In genomic region chr3:39705351-39705900, GRCh38 we compare ENCODE assay signal across 33 cellular contexts.
DNase-seq lines count a peak whose midpoint lies in the region; FAIRE-seq and TF ChIP-seq lines count a peak whose summit lies in the region.
"Had no signal": no experiment of that assay in that cellular context is flagged by ENCODE, and none has a peak within 500 bp of the region (broad histone marks: within the 10 kb centered on the region; RNA-seq: fewer than 3 reads in every experiment).

No MANE protein-coding gene starts in this region.

- no peaks in the 10 kb centered on the region for H3K79me2 ChIP-seq in SK-N-SH (ENCODE audit: insufficient read depth)
- no peaks in the 10 kb centered on the region for H3K79me2 ChIP-seq in OCI-LY7 (ENCODE audit: insufficient read depth, low read depth, low read length)

- H2AFZ ChIP-seq in SK-N-SH (ENCODE audit: low read depth) (peak overlapping the region; percentile 48; the same call in 1 of the 2 replicates), OCI-LY7 (ENCODE audit: low read length) (no peak overlapping the region)

- peak in 1 of 2 experiments; percentile 24; a peak in 1 of 4 replicates for TF ChIP-seq EP300 in SK-N-SH (IDR thresholded peaks at IDR 0.05; ENCODE audit: borderline replicate concordance in 1 of 2, low read depth in 1 of 2, low read length in 1 of 2)

- POLR2A ChIA-PET in SK-N-SH (lab: Yijun Ruan, JAX) = no interaction called here
- POLR2A ChIA-PET in activated CD4-positive, alpha-beta T cell treated with anti-CD3 and anti-CD28 coated beads, Interleukin-2, amount 10 ng/mL, durations not matched to agents 7 days and 5 days (lab: Charles Lee) = interaction anchor here (0.7 kb wide), 1 partner anchor 107 kb away, joined by 6 read pairs; no protein-coding TSS in a partner anchor
- POLR2A ChIA-PET in OCI-LY7 (lab: Charles Lee) = no interaction called here

- H3K27me3 ChIP-seq in SK-N-SH (ENCODE audit: insufficient read depth) = no peaks in the 10 kb centered on the region
- H3K27me3 ChIP-seq: brain microvascular endothelial cell, heart right ventricle, upper lobe of left lung had no signal

- H3K9ac ChIP-seq in SK-N-SH = no peak overlapping the region

- H3K4me1 Mint-ChIP-seq in activated CD4-positive, alpha-beta T cell treated with anti-CD3 and anti-CD28 coated beads, Interleukin-2, amount 10 ng/mL, durations not matched to agents 7 days and 5 days = no peaks in the 10 kb centered on the region
- H3K4me1 Mint-ChIP-seq: T-helper 17 cell had no signal

- H3K36me3 ChIP-seq in SK-N-SH (replicated peaks in 1 of 2; ENCODE audit: control insufficient read depth in 1 of 2, insufficient read depth in 2 of 2, low read length in 1 of 2) = no peaks in the 10 kb centered on the region
- H3K36me3 ChIP-seq in OCI-LY7 (ENCODE audit: insufficient read depth, low read length) = no peaks in the 10 kb centered on the region
- H3K36me3 ChIP-seq: brain microvascular endothelial cell, heart right ventricle, lower lobe of right lung, upper lobe of left lung had no signal

- H3K27ac Mint-ChIP-seq in activated CD4-positive, alpha-beta T cell treated with anti-CD3 and anti-CD28 coated beads, Interleukin-2, amount 10 ng/mL, durations not matched to agents 7 days and 5 days = no peak overlapping the region
- H3K27ac Mint-ChIP-seq: activated CD4-positive, alpha-beta memory T cell treated with anti-CD3 and anti-CD28 coated beads for 36 hours; activated T-cell treated with anti-CD3 and anti-CD28 coated beads, Interleukin-2, amount 50 U/mL, for 72 hours; natural killer cell; stimulated activated naive B cell treated with anti-CD40 and anti-IgM and Interleukin-4, amounts not matched to agents 10 μg/mL and 1 μg/mL and 100 μg/mL, for 72 hours; T-helper 17 cell had no signal

- BruUV-seq in OCI-LY7 (replicated peaks; lab: Mats Ljungman, UMichigan) = no TSS peak

- no peaks in the 10 kb centered on the region for H3K36me3 Mint-ChIP-seq in activated CD4-positive, alpha-beta T cell treated with anti-CD3 and anti-CD28 coated beads, Interleukin-2, amount 10 ng/mL, durations not matched to agents 7 days and 5 days (ENCODE audit: low read depth)
- H3K36me3 Mint-ChIP-seq: activated CD4-positive, alpha-beta memory T cell treated with anti-CD3 and anti-CD28 coated beads for 36 hours; natural killer cell; stimulated activated naive B cell treated with anti-CD40 and anti-IgM and Interleukin-4, amounts not matched to agents 10 μg/mL and 1 μg/mL and 100 μg/mL, for 72 hours had no signal

- no peak overlapping the region for H3K4me3 ChIP-seq in SK-N-SH (ENCODE audit: low read depth in 2 of 2, low read length in 1 of 2)
- no peak overlapping the region for H3K4me3 ChIP-seq in OCI-LY7 (ENCODE audit: low read depth, low read length, poor library complexity, severe bottlenecking)
- H3K4me3 ChIP-seq: heart right ventricle, lower lobe of right lung, SK-N-MC, upper lobe of left lung had no signal

- no peak for TF ChIP-seq RAD21 in SK-N-SH (IDR thresholded peaks at IDR 0.05; ENCODE audit: low read length)

- peak; percentile 34 for DNase-seq in EH (ENCODE audit: low read depth)
- DNase-seq in SK-N-SH = no peak
- peak; percentile 38 for DNase-seq in dedifferentiated amniotic fluid mesenchymal stem cell (ENCODE audit: extremely low spot score)
- peak; percentile 4 to 9 for DNase-seq in lung microvascular endothelial cell (ENCODE audit: low read depth in 2 of 2)
- no peak for DNase-seq in GM12892 (ENCODE audit: insufficient read length)
- DNase-seq in activated CD4-positive, alpha-beta T cell treated with anti-CD3 and anti-CD28 coated beads, Interleukin-2, amount 10 ng/mL, durations not matched to agents 7 days and 5 days = no peak
- DNase-seq in effector CD8-positive, alpha-beta T cell (lab: John Stamatoyannopoulos, UW) = no peak
- DNase-seq in OCI-LY7 (ENCODE audit: low spot score) = no peak
- DNase-seq: ACHN; activated CD4-positive, alpha-beta memory T cell treated with anti-CD3 and anti-CD28 coated beads for 36 hours; activated naive CD4-positive, alpha-beta T cell treated with Interleukin-2 at 50 U/mL for 16 hours; activated T-cell treated with anti-CD3 and anti-CD28 coated beads, Interleukin-2, amount 50 U/mL, for 72 hours; brain microvascular endothelial cell; C1 segment of cervical spinal cord; COR-L47; effector CD4-positive, alpha-beta T cell; foreskin melanocyte; GDM1; heart right ventricle; IMR-90; lower lobe of right lung; natural killer cell; NCI-H1048; NCI-H1694 treated with DMSO at 0.1 percent for 48 hours; NCI-H510A treated with DMSO at 0.1 percent for 48 hours; stimulated activated naive B cell treated with anti-CD40 and anti-IgM and Interleukin-4, amounts not matched to agents 10 μg/mL and 1 μg/mL and 100 μg/mL, for 72 hours; substantia nigra; T-helper 17 cell; upper lobe of left lung had no signal

- no peak for TF ChIP-seq POLR2A in GM12892 (IDR thresholded peaks at IDR 0.05; ENCODE audit: low read depth, low read length)

- H3K9me3 ChIP-seq in SK-N-SH (no peaks in the 10 kb centered on the region), OCI-LY7 (ENCODE audit: low read length) (no peaks in the 10 kb centered on the region)
- H3K9me3 ChIP-seq: heart right ventricle, lower lobe of right lung, upper lobe of left lung had no signal

- peak overlapping the region; percentile 18; the same call in 1 of the 2 replicates for H3K4me2 ChIP-seq in SK-N-SH
- no peak overlapping the region for H3K4me2 ChIP-seq in OCI-LY7 (ENCODE audit: low read length)

- no peaks in the 10 kb centered on the region for H3K4me1 ChIP-seq in SK-N-SH (ENCODE audit: control insufficient read depth in 1 of 2, insufficient read depth in 2 of 2, low read depth in 1 of 2, low read length in 1 of 2)
- H3K4me1 ChIP-seq in OCI-LY7 (ENCODE audit: insufficient read depth, low read length, poor library complexity, severe bottlenecking) = no peaks in the 10 kb centered on the region
- H3K4me1 ChIP-seq: heart right ventricle, lower lobe of right lung, upper lobe of left lung had no signal

- CTCF ChIA-PET in SK-N-SH (lab: Yijun Ruan, JAX) = interaction anchor here (0.7 to 4.0 kb wide), 3 partner anchors 19 to 474 kb away, joined by 3 to 32 read pairs (median 3); no protein-coding TSS in a partner anchor
- CTCF ChIA-PET in activated CD4-positive, alpha-beta T cell treated with anti-CD3 and anti-CD28 coated beads, Interleukin-2, amount 10 ng/mL, durations not matched to agents 7 days and 5 days (lab: Charles Lee) = no interaction called here
- CTCF ChIA-PET in OCI-LY7 (lab: Charles Lee; ENCODE audit: unreplicated experiment) = no interaction called here

- H3F3A ChIP-seq in SK-N-SH (replicated peaks; ENCODE audit: insufficient read depth) = no peaks in the 10 kb centered on the region

- H3K4me3 Mint-ChIP-seq in activated CD4-positive, alpha-beta T cell treated with anti-CD3 and anti-CD28 coated beads, Interleukin-2, amount 10 ng/mL, durations not matched to agents 7 days and 5 days = no peak overlapping the region
- H3K4me3 Mint-ChIP-seq: activated CD4-positive, alpha-beta memory T cell treated with anti-CD3 and anti-CD28 coated beads for 36 hours; activated T-cell treated with anti-CD3 and anti-CD28 coated beads, Interleukin-2, amount 50 U/mL, for 72 hours; natural killer cell; stimulated activated naive B cell treated with anti-CD40 and anti-IgM and Interleukin-4, amounts not matched to agents 10 μg/mL and 1 μg/mL and 100 μg/mL, for 72 hours; T-helper 17 cell had no signal

- WGBS in SK-N-SH (ENCODE audit: low lambda C conversion rate) = 16% methylated on average over 1 of the region's 1 CpG

- H3K27me3 Mint-ChIP-seq in activated CD4-positive, alpha-beta T cell treated with anti-CD3 and anti-CD28 coated beads, Interleukin-2, amount 10 ng/mL, durations not matched to agents 7 days and 5 days = peaks cover 11% of the 10 kb centered on the region
- H3K27me3 Mint-ChIP-seq: stimulated activated naive B cell treated with anti-CD40 and anti-IgM and Interleukin-4, amounts not matched to agents 10 μg/mL and 1 μg/mL and 100 μg/mL, for 72 hours had no signal

- H3K9me3 Mint-ChIP-seq in activated CD4-positive, alpha-beta T cell treated with anti-CD3 and anti-CD28 coated beads, Interleukin-2, amount 10 ng/mL, durations not matched to agents 7 days and 5 days = no peaks in the 10 kb centered on the region
- H3K9me3 Mint-ChIP-seq: activated CD4-positive, alpha-beta memory T cell treated with anti-CD3 and anti-CD28 coated beads for 36 hours; activated T-cell treated with anti-CD3 and anti-CD28 coated beads, Interleukin-2, amount 50 U/mL, for 72 hours had no signal

- no peak for FAIRE-seq in GM12892 (lab: Jason Lieb, UNC)
- FAIRE-seq: H1, TTC549 had no signal

- H4K20me1 ChIP-seq in SK-N-SH (ENCODE audit: insufficient read depth) = no peaks in the 10 kb centered on the region
- no peaks in the 10 kb centered on the region for H4K20me1 ChIP-seq in OCI-LY7 (ENCODE audit: insufficient read depth, low read length)

- intact Hi-C loops in OCI-LY7 (cut with micrococcal nuclease; ENCODE audit: unreplicated experiment) = no loop called here

- H3K27ac ChIP-seq in SK-N-SH (ENCODE audit: low read depth in 2 of 2, low read length in 1 of 2) = peak overlapping the region in 1 of 2 experiments; percentile 39; a peak in 1 of 4 replicates
- no peak overlapping the region for H3K27ac ChIP-seq in OCI-LY7 (ENCODE audit: low read depth, low read length, poor library complexity, severe bottlenecking)
- H3K27ac ChIP-seq: brain microvascular endothelial cell, epithelial cell of prostate, heart right ventricle, lower lobe of right lung, SK-N-MC, upper lobe of left lung had no signal

- H3K9me2 ChIP-seq in SK-N-SH (no peaks in the 10 kb centered on the region; the same call in 1 of the 2 replicates), OCI-LY7 (ENCODE audit: insufficient read depth, low read length) (no peaks in the 10 kb centered on the region)

- TF ChIP-seq CTCF in SK-N-SH (IDR thresholded peaks at IDR 0.05) (no peak), OCI-LY7 (conservative IDR thresholded peaks at IDR 0.05; ENCODE audit: low read length) (no peak)

TF ChIP-seq in SK-N-SH, 30 proteins besides CTCF, POLR2A, EP300 and RAD21 (continues in another document):
- peak; percentile 47; the same call in 1 of the 2 replicates for TF ChIP-seq PBX3 (IDR thresholded peaks at IDR 0.05)
- peak; percentile 23; the same call in 1 of the 2 replicates for TF ChIP-seq NFIC (IDR thresholded peaks at IDR 0.05; ENCODE audit: borderline replicate concordance)

Comparison
In these comparisons a context has a peak if more than half of its experiments do, and no peak if none do; other contexts are left out.
1. DNase-seq: peak in EH (single experiment), dedifferentiated amniotic fluid mesenchymal stem cell (single experiment) and lung microvascular endothelial cell (2 of 2); none in SK-N-SH (single experiment), GM12892 (single experiment), activated CD4-positive, alpha-beta T cell treated with anti-CD3 and anti-CD28 coated beads, Interleukin-2, amount 10 ng/mL, durations not matched to agents 7 days and 5 days (single experiment), effector CD8-positive, alpha-beta T cell (single experiment) and OCI-LY7 (single experiment).